In the genomic region with DNA sequence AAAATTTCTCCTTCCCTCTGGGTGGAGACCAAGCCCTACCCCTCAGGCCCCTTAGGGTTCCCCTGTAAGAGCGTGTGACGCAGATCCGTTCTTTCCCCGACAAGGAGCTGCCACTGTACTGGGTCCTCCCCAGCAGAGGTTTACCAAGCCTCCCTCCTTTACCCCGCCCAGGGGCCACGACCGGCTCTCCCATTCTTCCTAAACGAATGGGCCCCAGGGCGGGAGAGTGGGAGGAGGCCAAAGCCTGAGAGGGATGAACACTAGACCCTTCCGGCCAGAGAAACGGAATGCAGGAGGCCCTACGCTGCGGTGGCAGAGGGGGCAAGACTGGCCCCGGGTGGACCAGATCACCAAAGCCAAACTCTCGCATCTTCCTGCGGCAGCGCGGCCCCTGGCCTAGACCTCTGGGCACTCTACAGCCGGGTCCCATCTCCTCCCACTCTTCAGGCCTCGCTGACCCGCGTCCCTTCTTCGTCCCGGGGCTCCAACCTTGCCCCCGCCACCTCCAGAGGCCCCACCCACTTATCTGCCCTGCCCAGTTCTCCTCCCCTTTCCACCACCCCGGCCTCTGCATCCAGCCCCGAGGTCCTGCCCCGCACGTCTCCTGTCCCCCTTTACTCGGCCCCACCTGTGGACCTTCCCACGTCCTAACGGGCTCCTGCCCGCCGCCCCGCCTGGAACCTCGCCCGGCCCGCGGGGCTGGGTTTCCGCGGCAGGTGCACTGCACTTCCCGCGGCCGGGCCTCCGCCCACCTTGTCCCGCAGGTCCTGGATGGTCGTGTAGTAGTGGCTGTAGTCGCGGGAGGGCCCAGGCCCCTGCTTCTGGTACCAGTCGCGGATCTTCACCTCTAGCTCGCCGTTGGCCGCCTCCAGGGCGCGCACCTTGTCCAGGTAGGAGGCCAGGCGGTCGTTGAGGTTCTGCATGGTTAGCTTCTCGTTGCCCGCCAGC, we compare ENCODE assay signal across 9 cellular contexts. TPM values are rescaled to one million over a fixed set of nuclear protein-coding genes. Genes with fewer than 3 reads are reported as not detected.
A peak's percentile ranks its signal among the peaks of the same experiment; 100 is the strongest.
DNase-seq lines count a peak whose midpoint lies in the region; TF ChIP-seq lines count a peak whose summit lies in the region.
"Had no signal": no experiment of that assay in that cellular context is flagged by ENCODE, and none has a peak within 500 bp of the region (broad histone marks: within the 10 kb centered on the region; RNA-seq: fewer than 3 reads in every experiment).

No MANE protein-coding gene starts in this region.

- no peak overlapping the region for H3K23ac ChIP-seq in trophoblast cell (ENCODE audit: low read length)

- H2BK120ac ChIP-seq in trophoblast cell (ENCODE audit: insufficient read depth, low read length, poor library complexity) = peak overlapping the region; percentile 92

- peak overlapping the region; percentile 94 for H3K27ac ChIP-seq in trophoblast cell (ENCODE audit: low read depth, low read length)
- H3K27ac ChIP-seq: right lobe of liver had no signal

- H3K27me3 ChIP-seq in trophoblast cell (ENCODE audit: insufficient read depth, low read length) = no peaks in the 10 kb centered on the region

- H3K4me3 ChIP-seq in foreskin fibroblast (ENCODE audit: low read depth in 1 of 2, low read length in 2 of 2) (peak overlapping the region; percentile 56 to 62), trophoblast cell (ENCODE audit: low read depth, low read length) (peak overlapping the region; percentile 93)
- H3K4me3 ChIP-seq: right lobe of liver had no signal

- H3K4ac ChIP-seq in trophoblast cell (ENCODE audit: low read depth, low read length) = peak overlapping the region; percentile 100

- H3K36me3 Mint-ChIP-seq in Calu3 (ENCODE audit: insufficient read depth, unreplicated experiment) = peaks cover 88% of the 10 kb centered on the region
- no peaks in the 10 kb centered on the region for H3K36me3 Mint-ChIP-seq in activated T-helper 1 cell treated with anti-CD3 and anti-CD28 coated beads, Interleukin-12 subunit alpha, Interleukin-12 subunit beta, Interleukin-2, Interleukin-4 antibody, amounts not matched to agents 30 ng/mL and 10 ng/mL and 1 ng/mL, durations not matched to agents 14 hours and 24 hours and 36 hours (ENCODE audit: low read depth)

- peaks cover 18% of the 10 kb centered on the region for H3K79me2 ChIP-seq in trophoblast cell (ENCODE audit: control insufficient read depth, insufficient read depth, low read length, poor library complexity)

- intact Hi-C loops in Calu3 (cut with micrococcal nuclease; ENCODE audit: unreplicated experiment) = loop anchor here (10.0 kb wide), 1 partner anchor 593 kb away; the partner anchor contains the start of gene KRT23
- intact Hi-C loops in activated T-helper 1 cell treated with anti-CD3 and anti-CD28 coated beads, Interleukin-12 subunit alpha, Interleukin-12 subunit beta, Interleukin-2, Interleukin-4 antibody, amounts not matched to agents 30 ng/mL and 10 ng/mL and 1 ng/mL, durations not matched to agents 14 hours and 24 hours and 36 hours (cut with micrococcal nuclease) = no loop called here

- peak overlapping the region; percentile 88 for H3K9ac ChIP-seq in trophoblast cell (ENCODE audit: low read length)

- H3K4me1 ChIP-seq in trophoblast cell (ENCODE audit: control insufficient read depth in 1 of 2, insufficient read depth in 2 of 2, low read length in 2 of 2) = peaks cover 26 to 37% of the 10 kb centered on the region in 2 experiments
- H3K4me1 ChIP-seq: right lobe of liver had no signal

- peak overlapping the region; percentile 61 for H2BK12ac ChIP-seq in trophoblast cell (ENCODE audit: low read length)

- TF ChIP-seq CTCF in Calu3 (IDR thresholded peaks at IDR 0.05; ENCODE audit: unreplicated experiment) (no peak), foreskin fibroblast (IDR thresholded peaks at IDR 0.05; ENCODE audit: low read depth, low read length) (no peak)

- H4K12ac ChIP-seq in trophoblast cell (ENCODE audit: low read depth, low read length) = peak overlapping the region; percentile 81

- peaks cover 24 to 28% of the 10 kb centered on the region in 2 experiments for H3K36me3 ChIP-seq in trophoblast cell (ENCODE audit: control insufficient read depth in 1 of 2, insufficient read depth in 2 of 2, low read length in 2 of 2)
- H3K36me3 ChIP-seq: right lobe of liver had no signal

- WGBS in trophoblast cell (ENCODE audit: extremely low coverage, insufficient coverage, insufficient read length) = no CpG with 5 or more reads among the region's 60 CpGs

- H2AK5ac ChIP-seq in trophoblast cell (ENCODE audit: low read length) = peak overlapping the region; percentile 84

- H3K18ac ChIP-seq in trophoblast cell (ENCODE audit: low read length) = peak overlapping the region; percentile 99

- TSS peak; percentile 27 for BruUV-seq in Calu3 (replicated peaks; lab: Mats Ljungman, UMichigan)

- H3K4me2 ChIP-seq in trophoblast cell (ENCODE audit: low read length) = peak overlapping the region; percentile 59

- peak overlapping the region; percentile 93 for H4K91ac ChIP-seq in trophoblast cell (ENCODE audit: low read depth, low read length)

- peak; percentile 80 for DNase-seq in Calu3
- DNase-seq in RPMI7951 (ENCODE audit: low read depth) = peak; percentile 48
- peak in 1 of 2 donors; percentile 20 for DNase-seq in foreskin fibroblast
- DNase-seq in trophoblast cell = peak in 1 of 2 donors; percentile 47
- no peak for DNase-seq in NCI-H82 (lab: John Stamatoyannopoulos, UW)
- no peak for DNase-seq in HuH-7.5 (ENCODE audit: low spot score)
- no peak for DNase-seq in activated T-helper 1 cell treated with anti-CD3 and anti-CD28 coated beads, Interleukin-12 subunit alpha, Interleukin-12 subunit beta, Interleukin-2, Interleukin-4 antibody, amounts not matched to agents 30 ng/mL and 10 ng/mL and 1 ng/mL, durations not matched to agents 14 hours and 24 hours and 36 hours (ENCODE audit: low spot score)
- no peak for DNase-seq in activated CD4-positive, alpha-beta T cell treated with anti-CD3 and anti-CD28 coated beads for 48 hours
- DNase-seq: right lobe of liver had no signal

- H3K4me3 Mint-ChIP-seq in Calu3 (ENCODE audit: low read depth, unreplicated experiment) = peak overlapping the region; percentile 95
- no peak overlapping the region for H3K4me3 Mint-ChIP-seq in activated T-helper 1 cell treated with anti-CD3 and anti-CD28 coated beads, Interleukin-12 subunit alpha, Interleukin-12 subunit beta, Interleukin-2, Interleukin-4 antibody, amounts not matched to agents 30 ng/mL and 10 ng/mL and 1 ng/mL, durations not matched to agents 14 hours and 24 hours and 36 hours

- H4K8ac ChIP-seq in trophoblast cell (ENCODE audit: low read depth, low read length) = peak overlapping the region; percentile 55

- peak overlapping the region; percentile 99 for H3K27ac Mint-ChIP-seq in Calu3 (ENCODE audit: unreplicated experiment)
- H3K27ac Mint-ChIP-seq in activated T-helper 1 cell treated with anti-CD3 and anti-CD28 coated beads, Interleukin-12 subunit alpha, Interleukin-12 subunit beta, Interleukin-2, Interleukin-4 antibody, amounts not matched to agents 30 ng/mL and 10 ng/mL and 1 ng/mL, durations not matched to agents 14 hours and 24 hours and 36 hours = no peak overlapping the region

- CTCF ChIA-PET in Calu3 (lab: Charles Lee) = interaction anchor here (0.7 to 19.2 kb wide), 11 partner anchors 14 to 479 kb away, joined by 3 to 471 read pairs (median 4); partner anchors contain the start of gene KRT17

- peak overlapping the region; percentile 97 for H2BK5ac ChIP-seq in trophoblast cell (ENCODE audit: low read depth, low read length, poor library complexity)

- H3K9me3 ChIP-seq in trophoblast cell (ENCODE audit: insufficient read depth, low read depth, low read length) = no peaks in the 10 kb centered on the region
- H3K9me3 ChIP-seq: right lobe of liver had no signal

- peaks cover 33% of the 10 kb centered on the region for H3K79me1 ChIP-seq in trophoblast cell (ENCODE audit: low read length)

- peaks cover 71% of the 10 kb centered on the region for H3K4me1 Mint-ChIP-seq in Calu3 (ENCODE audit: low read depth, unreplicated experiment)
- no peaks in the 10 kb centered on the region for H3K4me1 Mint-ChIP-seq in activated T-helper 1 cell treated with anti-CD3 and anti-CD28 coated beads, Interleukin-12 subunit alpha, Interleukin-12 subunit beta, Interleukin-2, Interleukin-4 antibody, amounts not matched to agents 30 ng/mL and 10 ng/mL and 1 ng/mL, durations not matched to agents 14 hours and 24 hours and 36 hours (ENCODE audit: low read depth)

- H2AFZ ChIP-seq in trophoblast cell (ENCODE audit: insufficient read depth, low read length, poor library complexity) = peak overlapping the region; percentile 84

- no peaks in the 10 kb centered on the region for H3K27me3 Mint-ChIP-seq in Calu3 (ENCODE audit: unreplicated experiment)
- peaks cover 47% of the 10 kb centered on the region for H3K27me3 Mint-ChIP-seq in activated T-helper 1 cell treated with anti-CD3 and anti-CD28 coated beads, Interleukin-12 subunit alpha, Interleukin-12 subunit beta, Interleukin-2, Interleukin-4 antibody, amounts not matched to agents 30 ng/mL and 10 ng/mL and 1 ng/mL, durations not matched to agents 14 hours and 24 hours and 36 hours (ENCODE audit: insufficient read depth)

- peak overlapping the region; percentile 97 for H3K14ac ChIP-seq in trophoblast cell (ENCODE audit: low read length)

- H3K9me3 Mint-ChIP-seq in Calu3 (ENCODE audit: low read depth, unreplicated experiment) = no peaks in the 10 kb centered on the region
- no peaks in the 10 kb centered on the region for H3K9me3 Mint-ChIP-seq in activated T-helper 1 cell treated with anti-CD3 and anti-CD28 coated beads, Interleukin-12 subunit alpha, Interleukin-12 subunit beta, Interleukin-2, Interleukin-4 antibody, amounts not matched to agents 30 ng/mL and 10 ng/mL and 1 ng/mL, durations not matched to agents 14 hours and 24 hours and 36 hours

RNA-seq across cellular contexts. Expression of gene KRT19, which starts 0.8 kb away (rescaled TPM):
- total RNA-seq in Calu3 (2022) = 2,554 and 3,048 TPM in 2 replicates
- total RNA-seq in RPMI7951 (2014; rRNA removed; shearing (Covaris generic)) = 4.6 and 7.8 TPM in 2 replicates
- polyA plus RNA-seq in trophoblast cell (2013) = 1,394 and 1,458 TPM in 2 replicates
- not detected in 2 replicates for total RNA-seq in activated T-helper 1 cell treated with anti-CD3 and anti-CD28 coated beads, Interleukin-12 subunit alpha, Interleukin-12 subunit beta, Interleukin-2, Interleukin-4 antibody, amounts not matched to agents 30 ng/mL and 10 ng/mL and 1 ng/mL, durations not matched to agents 14 hours and 24 hours and 36 hours

RNA-seq across cellular contexts. Expression of gene KRT15, which starts 8.7 kb away (rescaled TPM):
- 83.0 and 86.8 TPM in 2 replicates for total RNA-seq in Calu3 (2022)
- 3.4 and 7.3 TPM in 2 replicates for total RNA-seq in RPMI7951 (2014; rRNA removed; shearing (Covaris generic))
- 0.40 and 0.64 TPM in 2 replicates for polyA plus RNA-seq in trophoblast cell (2013)
- not detected in 2 replicates for total RNA-seq in activated T-helper 1 cell treated with anti-CD3 and anti-CD28 coated beads, Interleukin-12 subunit alpha, Interleukin-12 subunit beta, Interleukin-2, Interleukin-4 antibody, amounts not matched to agents 30 ng/mL and 10 ng/mL and 1 ng/mL, durations not matched to agents 14 hours and 24 hours and 36 hours
- total RNA-seq: right lobe of liver had no signal

RNA-seq across cellular contexts. Expression of gene KRT13, which starts 21.9 kb away (rescaled TPM):
- total RNA-seq in Calu3 (2022) = 45.7 and 323 TPM in 2 replicates
- total RNA-seq in RPMI7951 (2014; rRNA removed; shearing (Covaris generic)) = 0.24 TPM in 1 of 2 replicates, not detected in the other
- polyA plus RNA-seq in trophoblast cell (2013) = not detected in 2 replicates
- total RNA-seq in activated T-helper 1 cell treated with anti-CD3 and anti-CD28 coated beads, Interleukin-12 subunit alpha, Interleukin-12 subunit beta, Interleukin-2, Interleukin-4 antibody, amounts not matched to agents 30 ng/mL and 10 ng/mL and 1 ng/mL, durations not matched to agents 14 hours and 24 hours and 36 hours = not detected in 2 replicates

RNA-seq across cellular contexts. Expression of gene KRT36, which starts 37.6 kb away (rescaled TPM):
- total RNA-seq in Calu3 (2022) = not detected in 2 replicates
- total RNA-seq in RPMI7951 (2014; rRNA removed; shearing (Covaris generic)) = not detected in 2 replicates
- polyA plus RNA-seq in trophoblast cell (2013) = not detected in 2 replicates
- not detected in 2 replicates for total RNA-seq in activated T-helper 1 cell treated with anti-CD3 and anti-CD28 coated beads, Interleukin-12 subunit alpha, Interleukin-12 subunit beta, Interleukin-2, Interleukin-4 antibody, amounts not matched to agents 30 ng/mL and 10 ng/mL and 1 ng/mL, durations not matched to agents 14 hours and 24 hours and 36 hours
- total RNA-seq: right lobe of liver had no signal

RNA-seq across cellular contexts. Expression of gene KRT9, which starts 44.5 kb away (rescaled TPM):
- not detected in 2 replicates for total RNA-seq in Calu3 (2022)
- total RNA-seq in RPMI7951 (2014; rRNA removed; shearing (Covaris generic)) = not detected in 2 replicates
- polyA plus RNA-seq in trophoblast cell (2013) = 0.19 TPM in 2 replicates
- total RNA-seq in activated T-helper 1 cell treated with anti-CD3 and anti-CD28 coated beads, Interleukin-12 subunit alpha, Interleukin-12 subunit beta, Interleukin-2, Interleukin-4 antibody, amounts not matched to agents 30 ng/mL and 10 ng/mL and 1 ng/mL, durations not matched to agents 14 hours and 24 hours and 36 hours = not detected in 2 replicates
- total RNA-seq: right lobe of liver had no signal

Comparison
In these comparisons a context has a peak if more than half of its experiments do, and no peak if none do; other contexts are left out.
1. DNase-seq: peak in Calu3 (single experiment) and RPMI7951 (single experiment); none in NCI-H82 (single experiment), HuH-7.5 (single experiment), activated T-helper 1 cell treated with anti-CD3 and anti-CD28 coated beads, Interleukin-12 subunit alpha, Interleukin-12 subunit beta, Interleukin-2, Interleukin-4 antibody, amounts not matched to agents 30 ng/mL and 10 ng/mL and 1 ng/mL, durations not matched to agents 14 hours and 24 hours and 36 hours (single experiment) and activated CD4-positive, alpha-beta T cell treated with anti-CD3 and anti-CD28 coated beads for 48 hours (single experiment).
2. RNA of gene KRT19, which starts 0.8 kb away (total RNA-seq): 2,554 to 3,048 TPM in Calu3; 4.6 to 7.8 TPM in RPMI7951 and not detected in activated T-helper 1 cell treated with anti-CD3 and anti-CD28 coated beads, Interleukin-12 subunit alpha, Interleukin-12 subunit beta, Interleukin-2, Interleukin-4 antibody, amounts not matched to agents 30 ng/mL and 10 ng/mL and 1 ng/mL, durations not matched to agents 14 hours and 24 hours and 36 hours; every median in the first group is over 100 times any median in the second.
3. RNA of gene KRT15, which starts 8.7 kb away (total RNA-seq): 83.0 to 86.8 TPM in Calu3; 3.4 to 7.3 TPM in RPMI7951 and not detected in activated T-helper 1 cell treated with anti-CD3 and anti-CD28 coated beads, Interleukin-12 subunit alpha, Interleukin-12 subunit beta, Interleukin-2, Interleukin-4 antibody, amounts not matched to agents 30 ng/mL and 10 ng/mL and 1 ng/mL, durations not matched to agents 14 hours and 24 hours and 36 hours; every median in the first group is over 10 times any median in the second.
4. RNA of gene KRT13, which starts 21.9 kb away (total RNA-seq): 45.7 to 323 TPM in Calu3; 0.24 TPM in RPMI7951 and not detected in activated T-helper 1 cell treated with anti-CD3 and anti-CD28 coated beads, Interleukin-12 subunit alpha, Interleukin-12 subunit beta, Interleukin-2, Interleukin-4 antibody, amounts not matched to agents 30 ng/mL and 10 ng/mL and 1 ng/mL, durations not matched to agents 14 hours and 24 hours and 36 hours; every median in the first group is over 10 times any median in the second.